34 cellular contexts compared by ENCODE assay signal in the genomic region with DNA sequence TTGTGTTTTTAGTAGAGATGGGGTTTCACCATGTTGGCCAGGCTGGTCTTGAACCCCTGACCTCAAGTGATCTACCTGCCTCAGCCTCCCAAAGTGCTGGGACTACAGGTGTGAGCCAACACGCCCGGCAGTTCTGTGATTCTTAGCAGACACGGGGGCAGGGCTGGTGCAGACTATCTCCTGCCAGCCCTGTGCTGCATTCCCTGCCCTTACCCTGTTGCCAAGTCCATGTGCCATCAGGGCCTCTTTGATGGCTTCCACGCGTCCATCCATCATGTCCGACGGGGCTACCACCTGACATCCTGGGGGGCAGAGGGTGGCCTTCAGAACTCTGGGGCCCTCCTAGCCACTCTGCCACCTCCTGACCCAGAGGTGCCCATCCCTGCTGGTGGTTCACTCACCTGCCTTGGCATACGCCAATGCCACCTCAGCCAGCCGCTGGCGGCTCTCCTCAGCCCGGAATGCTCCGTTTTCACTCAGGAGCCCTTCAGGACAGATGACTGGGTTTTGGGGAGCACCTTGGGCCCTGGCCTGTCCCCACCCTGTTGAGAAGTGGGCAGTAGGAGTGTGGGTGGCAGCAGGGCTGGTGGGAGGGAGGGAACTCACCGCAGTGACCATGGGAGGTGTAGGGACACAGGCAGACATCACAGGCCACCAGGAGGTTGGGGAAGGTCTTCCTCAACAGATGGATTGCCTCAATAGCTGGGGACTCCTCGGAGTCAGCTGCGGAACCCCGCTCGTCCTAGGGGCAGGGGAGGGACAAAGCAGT. TPM values are rescaled to one million over a fixed set of nuclear protein-coding genes. Genes with fewer than 3 reads are reported as not detected.
"Had no signal": no experiment of that assay in that cellular context is flagged by ENCODE, and none has a peak within 500 bp of the region (broad histone marks: within the 10 kb centered on the region; RNA-seq: fewer than 3 reads in every experiment).

No MANE protein-coding gene starts in this region.

- ATAC-seq: activated CD4-positive, alpha-beta T cell treated with anti-CD3 and anti-CD28 coated beads for 36 hours; activated CD8-positive, alpha-beta memory T cell treated with anti-CD3 and anti-CD28 coated beads, Interleukin-2, amount 10 ng/mL, durations not matched to agents 7 days and 5 days; activated CD8-positive, alpha-beta T cell treated with anti-CD3 and anti-CD28 coated beads, Interleukin-2, amount 10 ng/mL, durations not matched to agents 7 days and 5 days; activated naive CD8-positive, alpha-beta T cell treated with anti-CD3 and anti-CD28 coated beads, Interleukin-2, amount 50 U/mL, for 24 hours; effector memory CD8-positive, alpha-beta T cell; gastroesophageal sphincter; T-helper 17 cell had no signal

- H3K9me3 ChIP-seq: adrenal gland, breast epithelium, esophagus squamous epithelium, gastroesophageal sphincter had no signal

- H3K27ac ChIP-seq: breast epithelium, cardiac muscle cell, esophagus squamous epithelium, gastroesophageal sphincter had no signal

- H3K4me1 ChIP-seq: breast epithelium, gastroesophageal sphincter had no signal

- H3K4me3 ChIP-seq: adrenal gland, breast epithelium, cardiac muscle cell, esophagus squamous epithelium, gastroesophageal sphincter had no signal

- DNase-seq: activated CD4-positive, alpha-beta memory T cell treated with anti-CD3 and anti-CD28 coated beads for 36 hours; activated CD4-positive, alpha-beta T cell treated with anti-CD3 and anti-CD28 coated beads for 36 hours; activated CD4-positive, alpha-beta T cell treated with anti-CD3 and anti-CD28 coated beads, Interleukin-2, amount 10 ng/mL, durations not matched to agents 24 days and 14 days; activated CD4-positive, CD25-positive, alpha-beta regulatory T cell; activated CD4-positive, CD25-positive, alpha-beta regulatory T cell treated with anti-CD3 and anti-CD28 coated beads, Interleukin-2, amount 50 U/mL, for 72 hours; activated CD8-positive, alpha-beta memory T cell treated with anti-CD3 and anti-CD28 coated beads, Interleukin-2, amount 10 ng/mL, durations not matched to agents 7 days and 5 days; activated CD8-positive, alpha-beta memory T cell treated with anti-CD3 and anti-CD28 coated beads, Interleukin-2, amount 50 U/mL, for 4 hours; activated CD8-positive, alpha-beta T cell treated with anti-CD3 and anti-CD28 coated beads, Interleukin-2, amount 10 ng/mL, durations not matched to agents 7 days and 5 days; activated effector memory CD4-positive, alpha-beta T cell treated with anti-CD3 and anti-CD28 coated beads, Interleukin-2, amount 50 U/mL, for 16 hours; activated naive CD4-positive, alpha-beta T cell treated with anti-CD3 and anti-CD28 coated beads for 36 hours; activated naive CD8-positive, alpha-beta T cell treated with anti-CD3 and anti-CD28 coated beads for 36 hours; activated naive CD8-positive, alpha-beta T cell treated with anti-CD3 and anti-CD28 coated beads, Interleukin-2, amount 50 U/mL, for 24 hours; activated T-cell treated with anti-CD3 and anti-CD28 coated beads, Interleukin-2, amount 50 U/mL, for 1 hour; activated T-cell treated with anti-CD3 and anti-CD28 coated beads, Interleukin-2, amount 50 U/mL, for 48 hours; adrenal gland; amygdala; aorta; central memory CD4-positive, alpha-beta T cell; cortex of kidney; dermis blood vessel endothelial cell; effector CD4-positive, alpha-beta T cell; effector memory CD8-positive, alpha-beta T cell; erythroblast; esophagus squamous epithelium; foreskin melanocyte; T-helper 1 cell; T-helper 17 cell; T1000 had no signal

- H3K27me3 ChIP-seq: adrenal gland, breast epithelium, cardiac muscle cell, esophagus squamous epithelium, gastroesophageal sphincter had no signal

RNA-seq across cellular contexts. Expression of a gene that starts 20.2 kb away (rescaled TPM):
- total RNA-seq: dermis blood vessel endothelial cell had no signal

RNA-seq across cellular contexts. Expression of a gene that starts 41.0 kb away (rescaled TPM):
- total RNA-seq: dermis blood vessel endothelial cell, fibroblast of lung, fibroblast of villous mesenchyme, glomerular endothelial cell had no signal
